In the genomic region with DNA sequence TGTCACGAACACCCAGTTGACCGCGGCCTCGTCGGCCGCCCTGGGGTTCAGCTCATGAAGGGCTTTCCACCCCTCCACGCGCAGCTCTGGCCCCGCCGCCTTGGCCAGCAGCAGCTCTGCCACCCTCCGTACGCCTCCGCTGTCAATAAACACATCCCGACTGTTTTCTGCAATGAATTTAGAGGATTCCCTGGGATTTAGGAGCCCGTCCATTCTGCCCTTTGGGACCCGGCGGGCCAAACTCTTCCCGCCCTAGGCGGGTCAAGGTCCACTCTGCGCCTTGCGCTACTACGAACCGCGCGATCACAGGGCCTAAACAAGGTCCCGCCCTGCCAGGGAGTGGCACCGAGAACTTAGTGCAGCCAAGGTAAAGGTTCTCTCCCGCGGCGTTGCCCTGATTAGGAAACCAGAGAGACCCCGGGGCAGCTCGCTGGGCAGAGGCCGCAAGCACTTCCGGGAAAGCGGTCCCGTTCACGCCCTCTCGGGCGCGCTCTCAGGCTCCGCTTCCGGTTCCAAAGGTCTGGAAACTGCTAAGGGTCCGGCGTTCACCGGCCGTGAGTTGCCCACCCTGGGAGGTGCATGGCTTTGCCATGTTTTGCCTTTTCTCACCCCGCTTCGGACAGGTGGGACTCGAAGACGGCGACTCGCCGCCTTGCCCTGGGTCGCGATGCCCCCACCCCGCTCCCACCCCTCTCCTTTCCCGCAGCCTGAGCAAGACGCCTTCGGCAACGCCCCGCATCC, we compare ENCODE assay signal across 8 cellular contexts. TPM values are rescaled to one million over a fixed set of nuclear protein-coding genes. Genes with fewer than 3 reads are reported as not detected.
A peak's percentile ranks its signal among the peaks of the same experiment; 100 is the strongest.
DNase-seq lines count a peak whose midpoint lies in the region; ATAC-seq and TF ChIP-seq lines count a peak whose summit lies in the region.

No MANE protein-coding gene starts in this region.

- H3K36me3 ChIP-seq in mucosa of rectum (ENCODE audit: control insufficient read depth in 2 of 2, insufficient read depth in 2 of 2, low read length in 2 of 2) = peaks cover 0 to 2% of the 10 kb centered on the region in 2 donors

- peak overlapping the region; percentile 96 for H3K4me3 Mint-ChIP-seq in activated CD8-positive, alpha-beta memory T cell treated with anti-CD3 and anti-CD28 coated beads, Interleukin-2, amount 10 ng/mL, durations not matched to agents 7 days and 5 days

- CTCF ChIA-PET in activated CD8-positive, alpha-beta memory T cell treated with anti-CD3 and anti-CD28 coated beads, Interleukin-2, amount 10 ng/mL, durations not matched to agents 7 days and 5 days (lab: Charles Lee) = interaction anchor here (1.0 to 3.5 kb wide), 2 partner anchors 24 to 35 kb away, joined by 4 to 11 read pairs; partner anchors contain the start of genes HNRNPK, KIF27 and RMI1

- H3K27ac ChIP-seq in mucosa of rectum (ENCODE audit: low read depth in 2 of 2, low read length in 2 of 2) = peak overlapping the region; percentile 77 to 91

- H3K27me3 ChIP-seq in mucosa of rectum (ENCODE audit: control insufficient read depth in 2 of 2, insufficient read depth in 2 of 2, low read length in 2 of 2) = no peaks in the 10 kb centered on the region

- ATAC-seq in GM18508 (IDR thresholded peaks at IDR 0.05; ENCODE audit: insufficient read depth, unreplicated experiment) (peak; percentile 50), HG02970 (IDR thresholded peaks at IDR 0.05; ENCODE audit: low FRiP score, unreplicated experiment) (peak; percentile 47)
- peak; percentile 86 for ATAC-seq in activated CD8-positive, alpha-beta memory T cell treated with anti-CD3 and anti-CD28 coated beads, Interleukin-2, amount 10 ng/mL, durations not matched to agents 7 days and 5 days

- peaks cover 22% of the 10 kb centered on the region for H3K4me1 Mint-ChIP-seq in activated CD8-positive, alpha-beta memory T cell treated with anti-CD3 and anti-CD28 coated beads, Interleukin-2, amount 10 ng/mL, durations not matched to agents 7 days and 5 days

- H3K9ac ChIP-seq in mucosa of rectum (ENCODE audit: low read depth in 1 of 2, low read length in 2 of 2) = peak overlapping the region; percentile 80 to 84

- DNase-seq in 8988T (peak; percentile 51), NCI-H2227 (lab: John Stamatoyannopoulos, UW; ENCODE audit: unreplicated experiment) (peak; percentile 78), epithelial cell of proximal tubule (ENCODE audit: low read depth) (no peak)
- DNase-seq in activated CD8-positive, alpha-beta memory T cell treated with anti-CD3 and anti-CD28 coated beads, Interleukin-2, amount 10 ng/mL, durations not matched to agents 7 days and 5 days = peak; percentile 81
- DNase-seq in stimulated activated naive CD4-positive, alpha-beta T cell treated with Interleukin-2 at 50 U/mL for 16 hours (lab: John Stamatoyannopoulos, UW) = peak; percentile 54

- peak overlapping the region; percentile 69 for H3K4me3 ChIP-seq in epithelial cell of proximal tubule (ENCODE audit: low read depth, low read length)
- H3K4me3 ChIP-seq in mucosa of rectum (ENCODE audit: low read length in 2 of 2) = peak overlapping the region; percentile 67 to 85

- no peaks in the 10 kb centered on the region for H3K9me3 Mint-ChIP-seq in activated CD8-positive, alpha-beta memory T cell treated with anti-CD3 and anti-CD28 coated beads, Interleukin-2, amount 10 ng/mL, durations not matched to agents 7 days and 5 days (ENCODE audit: low read depth)

- peak overlapping the region; percentile 92 for H3K27ac Mint-ChIP-seq in activated CD8-positive, alpha-beta memory T cell treated with anti-CD3 and anti-CD28 coated beads, Interleukin-2, amount 10 ng/mL, durations not matched to agents 7 days and 5 days

- no peaks in the 10 kb centered on the region for H3K9me3 ChIP-seq in mucosa of rectum (ENCODE audit: control insufficient read depth in 2 of 2, low read length in 2 of 2)

- H3K27me3 Mint-ChIP-seq in activated CD8-positive, alpha-beta memory T cell treated with anti-CD3 and anti-CD28 coated beads, Interleukin-2, amount 10 ng/mL, durations not matched to agents 7 days and 5 days = no peaks in the 10 kb centered on the region

- peaks cover 14 to 16% of the 10 kb centered on the region in 2 donors for H3K4me1 ChIP-seq in mucosa of rectum (ENCODE audit: control insufficient read depth in 2 of 2, insufficient read depth in 2 of 2, low read length in 2 of 2)

- H3K36me3 Mint-ChIP-seq in activated CD8-positive, alpha-beta memory T cell treated with anti-CD3 and anti-CD28 coated beads, Interleukin-2, amount 10 ng/mL, durations not matched to agents 7 days and 5 days = peaks cover 10% of the 10 kb centered on the region

- no peak for TF ChIP-seq CTCF in epithelial cell of proximal tubule (conservative IDR thresholded peaks at IDR 0.05; ENCODE audit: low read depth, low read length)

RNA-seq across cellular contexts. Expression of gene HNRNPK, which starts 23.6 kb away (rescaled TPM):
- total RNA-seq in activated CD8-positive, alpha-beta memory T cell treated with anti-CD3 and anti-CD28 coated beads, Interleukin-2, amount 10 ng/mL, durations not matched to agents 7 days and 5 days = 100 to 1,000 TPM; 550 to 781 TPM
- 569 and 784 TPM in 2 replicates for total RNA-seq in epithelial cell of proximal tubule

RNA-seq across cellular contexts. Expression of gene RMI1, which starts 24.1 kb away (rescaled TPM):
- 10 to 100 TPM; 24.9 to 25.5 TPM for total RNA-seq in activated CD8-positive, alpha-beta memory T cell treated with anti-CD3 and anti-CD28 coated beads, Interleukin-2, amount 10 ng/mL, durations not matched to agents 7 days and 5 days
- 3.4 and 5.6 TPM in 2 replicates for total RNA-seq in epithelial cell of proximal tubule

RNA-seq across cellular contexts. Expression of gene KIF27, which starts 35.2 kb away (rescaled TPM):
- total RNA-seq in activated CD8-positive, alpha-beta memory T cell treated with anti-CD3 and anti-CD28 coated beads, Interleukin-2, amount 10 ng/mL, durations not matched to agents 7 days and 5 days = 1 to 10 TPM; 2.0 to 2.2 TPM
- total RNA-seq in epithelial cell of proximal tubule = 1.5 and 2.7 TPM in 2 replicates
